Comparison of ENCODE assay signal across 9 cellular contexts in the genomic region with DNA sequence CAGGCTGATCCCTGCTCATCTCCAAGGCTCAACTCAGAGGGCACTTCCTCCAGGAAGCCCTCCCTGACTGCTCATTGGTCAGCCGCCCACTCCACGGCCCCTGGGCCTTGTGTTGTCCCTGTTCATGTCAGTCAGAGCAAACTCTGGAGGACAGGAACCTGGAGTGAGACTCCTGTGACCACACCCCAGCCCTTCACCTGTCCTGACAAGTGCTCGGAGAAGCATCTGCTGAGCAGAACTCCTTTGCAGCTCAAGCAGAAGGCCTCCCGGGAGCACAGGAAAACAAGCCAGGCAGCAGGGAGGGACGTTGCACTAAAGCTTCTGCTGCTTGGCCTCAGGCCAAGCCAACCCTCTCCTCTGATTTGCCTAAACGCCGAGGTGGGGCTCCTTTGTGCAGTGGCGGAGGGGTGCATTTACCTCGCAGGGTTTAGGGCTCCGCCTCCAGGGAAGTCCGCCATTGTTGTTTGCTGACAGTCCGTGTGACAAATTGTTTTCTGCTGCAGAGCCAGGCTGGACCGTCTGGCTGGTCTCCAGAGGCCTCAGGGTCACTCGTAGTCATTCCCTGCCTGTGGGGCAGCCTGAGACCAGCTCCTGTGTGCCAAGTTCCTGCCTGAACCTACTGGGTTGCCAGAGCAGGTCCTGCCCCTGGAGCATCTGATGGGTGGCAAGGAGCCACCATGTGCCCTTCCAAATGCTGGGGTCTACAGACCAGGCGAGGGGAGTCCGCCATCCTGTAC.
DNase-seq lines count a peak whose midpoint lies in the region; ATAC-seq and TF ChIP-seq lines count a peak whose summit lies in the region.
"Had no signal": no experiment of that assay in that cellular context is flagged by ENCODE, and none has a peak within 500 bp of the region (broad histone marks: within the 10 kb centered on the region; RNA-seq: fewer than 3 reads in every experiment).

No MANE protein-coding gene starts in this region.

- ATAC-seq in GM23338, result peak; percentile 85
- ATAC-seq in GM18498 (IDR thresholded peaks at IDR 0.05; ENCODE audit: unreplicated experiment), result no peak

- peak overlapping the region; percentile 72 for H2AFZ ChIP-seq in GM23338

- H3K4me1 ChIP-seq in GM23338 (ENCODE audit: insufficient read depth) (peaks cover 3% of the 10 kb centered on the region; the same call in 1 of the 2 replicates), Caco-2 (no peaks in the 10 kb centered on the region)

- H3K4me3 Mint-ChIP-seq in GM23338, result no peak overlapping the region
- H3K4me3 Mint-ChIP-seq in brain, result peak overlapping the region in 2 of 5 experiments; percentile 28 to 72
- H3K4me3 Mint-ChIP-seq in Caco-2 (ENCODE audit: unreplicated experiment), result no peak overlapping the region

- no TSS peak for BruUV-seq in Caco-2 (replicated peaks; lab: Mats Ljungman, UMichigan)

- no peak overlapping the region for H3K27ac ChIP-seq in GM23338 (ENCODE audit: low read depth)

- intact Hi-C loops in Caco-2 (cut with micrococcal nuclease; ENCODE audit: unreplicated experiment), result no loop called here

- H3K36me3 ChIP-seq in GM23338 (ENCODE audit: insufficient read depth) (no peaks in the 10 kb centered on the region), Caco-2 (ENCODE audit: control insufficient read depth, insufficient read depth, low read length) (no peaks in the 10 kb centered on the region)

- H3K4me2 ChIP-seq in GM23338, result no peak overlapping the region

- TF ChIP-seq CTCF in GM23338 (conservative IDR thresholded peaks at IDR 0.05; ENCODE audit: low read depth in 2 of 2), result no peak
- TF ChIP-seq CTCF in brain (conservative IDR thresholded peaks at IDR 0.05), result no peak
- no peak for TF ChIP-seq CTCF in Caco-2 (IDR thresholded peaks at IDR 0.05; ENCODE audit: insufficient read depth in 1 of 2, low read depth in 1 of 2, low read length in 1 of 2, severe bottlenecking in 1 of 2, unreplicated experiment in 1 of 2)

- H3K4me1 Mint-ChIP-seq in GM23338, result peaks cover 22% of the 10 kb centered on the region
- H3K4me1 Mint-ChIP-seq in brain, result peaks cover 43% of the 10 kb centered on the region
- H3K4me1 Mint-ChIP-seq in Caco-2 (ENCODE audit: low read depth, unreplicated experiment), result no peaks in the 10 kb centered on the region

- CTCF ChIA-PET in Caco-2 (lab: Charles Lee), result no interaction called here

- H3K27me3 Mint-ChIP-seq in GM23338 (ENCODE audit: insufficient read depth, low read depth, poor library complexity) (peaks cover 32% of the 10 kb centered on the region), brain (peaks cover 21% of the 10 kb centered on the region), Caco-2 (ENCODE audit: insufficient read depth, unreplicated experiment) (peaks cover 15% of the 10 kb centered on the region)

- H3K27me3 ChIP-seq in GM23338 (ENCODE audit: insufficient read depth) (no peaks in the 10 kb centered on the region), Caco-2 (replicated peaks; ENCODE audit: control insufficient read depth, insufficient read depth, low read length) (no peaks in the 10 kb centered on the region; the same call in 1 of the 2 replicates)

- DNase-seq in GM23338 (ENCODE audit: low spot score), result peak; percentile 50
- peak; percentile 82 for DNase-seq in NCI-H2107 (lab: John Stamatoyannopoulos, UW)
- DNase-seq in pulmonary artery endothelial cell (ENCODE audit: low read depth, low spot score), result peak; percentile 60
- no peak for DNase-seq in Caco-2
- DNase-seq in stimulated activated CD4-positive, alpha-beta T cell treated with anti-CD3 and anti-CD28 coated beads, Interleukin-12 subunit alpha, Interleukin-12 subunit beta, amount 100 ng/mL, for 4 hours, result no peak
- no peak for DNase-seq in GF-D8 (lab: John Stamatoyannopoulos, UW)
- DNase-seq: NCI-H446 treated with DMSO at 0.1 percent for 48 hours had no signal

- no peaks in the 10 kb centered on the region for H3F3A ChIP-seq in GM23338 (replicated peaks; ENCODE audit: low read depth)

- POLR2A ChIA-PET in Caco-2 (lab: Charles Lee), result no interaction called here

- H4K20me1 ChIP-seq in GM23338 (replicated peaks; ENCODE audit: insufficient read depth), result no peaks in the 10 kb centered on the region

- H3K9me3 Mint-ChIP-seq in GM23338, result no peaks in the 10 kb centered on the region; the same call in 2 of the 3 replicates
- H3K9me3 Mint-ChIP-seq in brain, result no peaks in the 10 kb centered on the region
- H3K9me3 Mint-ChIP-seq in Caco-2 (ENCODE audit: unreplicated experiment), result peaks cover 9% of the 10 kb centered on the region

- H3K9me2 ChIP-seq in GM23338 (ENCODE audit: insufficient read depth), result no peaks in the 10 kb centered on the region

- H3K79me2 ChIP-seq in GM23338 (replicated peaks; ENCODE audit: insufficient read depth), result no peaks in the 10 kb centered on the region

- H3K27ac Mint-ChIP-seq in GM23338 (no peak overlapping the region), brain (peak overlapping the region in 3 of 5 experiments; percentile 77 to 93 (median 82)), Caco-2 (ENCODE audit: unreplicated experiment) (no peak overlapping the region)

- H3K9me3 ChIP-seq in Caco-2, result no peaks in the 10 kb centered on the region

- H3K4me3 ChIP-seq in GM23338, result no peak overlapping the region
- H3K4me3 ChIP-seq in Caco-2 (ENCODE audit: low read depth, low read length), result no peak overlapping the region

- H3K36me3 Mint-ChIP-seq in GM23338 (ENCODE audit: low read depth) (no peaks in the 10 kb centered on the region), brain (no peaks in the 10 kb centered on the region), Caco-2 (ENCODE audit: insufficient read depth, unreplicated experiment) (no peaks in the 10 kb centered on the region)

TF ChIP-seq in GM23338, 12 proteins besides CTCF, POLR2A, EP300 and RAD21 (continues in another document):
- no peak for TF ChIP-seq ZNF331 (CRISPR knock-in tag; IDR thresholded peaks at IDR 0.05; ENCODE audit: low read depth)
- TF ChIP-seq ETS1 (IDR thresholded peaks at IDR 0.05), result no peak
- TF ChIP-seq STAT1 (IDR thresholded peaks at IDR 0.05; ENCODE audit: unreplicated experiment), result no peak
- no peak for TF ChIP-seq EZH2phosphoT487 (IDR thresholded peaks at IDR 0.05; ENCODE audit: unreplicated experiment)
- TF ChIP-seq CREB1 (CRISPR knock-in tag; IDR thresholded peaks at IDR 0.05; ENCODE audit: low read depth), result no peak
- TF ChIP-seq POLR2AphosphoS5 (IDR thresholded peaks at IDR 0.05; ENCODE audit: low read depth), result no peak

Comparison
In these comparisons a context has a peak if more than half of its experiments do, and no peak if none do; other contexts are left out.
1. DNase-seq: peak in GM23338 (single experiment), NCI-H2107 (single experiment) and pulmonary artery endothelial cell (single experiment); none in Caco-2 (0 of 2), stimulated activated CD4-positive, alpha-beta T cell treated with anti-CD3 and anti-CD28 coated beads, Interleukin-12 subunit alpha, Interleukin-12 subunit beta, amount 100 ng/mL, for 4 hours (single experiment) and GF-D8 (single experiment).
2. H3K27ac Mint-ChIP-seq: peak in brain (3 of 5); none in GM23338 (single experiment) and Caco-2 (single experiment).